ENCODE assay signal across 8 cellular contexts in genomic region chr2:181953773-181954537, GRCh38. TPM values are rescaled to one million over a fixed set of nuclear protein-coding genes. Genes with fewer than 3 reads are reported as not detected.
DNase-seq lines count a peak whose midpoint lies in the region; ATAC-seq and TF ChIP-seq lines count a peak whose summit lies in the region.

No MANE protein-coding gene starts in this region.

- in situ Hi-C loops in GM13976 (cut with MboI; ENCODE audit: low sequenced_read_pairs, unreplicated experiment) (no loop called here), transverse colon (cut with MboI; ENCODE audit: low pct_ligation_motif_present in 1 of 4, low pct_unique_long_range_greater_than_20kb in 1 of 4, low sequenced_read_pairs in 3 of 4) (no loop called here)

- H3K4me1 Mint-ChIP-seq in osteocyte (ENCODE audit: unreplicated experiment), result peaks cover 43% of the 10 kb centered on the region

- H3K36me3 ChIP-seq in OCI-LY7 (ENCODE audit: insufficient read depth, low read length), result no peaks in the 10 kb centered on the region
- H3K36me3 ChIP-seq in transverse colon, result no peaks in the 10 kb centered on the region

- TF ChIP-seq CTCF in GM13976 (IDR thresholded peaks at IDR 0.05; ENCODE audit: borderline replicate concordance, control extremely low read depth, extremely low read depth, insufficient read depth, missing control alignments) (peak; percentile 77), OCI-LY7 (conservative IDR thresholded peaks at IDR 0.05; ENCODE audit: low read length) (peak; percentile 84), fibroblast of villous mesenchyme (IDR thresholded peaks at IDR 0.05; ENCODE audit: insufficient read depth, low read depth, low read length) (peak; percentile 66), osteocyte (IDR thresholded peaks at IDR 0.05) (peak; percentile 57), transverse colon (IDR thresholded peaks at IDR 0.05) (peak; percentile 51 to 70 (median 67))

- no peak overlapping the region for H3K4me3 Mint-ChIP-seq in osteocyte (ENCODE audit: unreplicated experiment)

- H3K4me1 ChIP-seq in OCI-LY7 (ENCODE audit: insufficient read depth, low read length, poor library complexity, severe bottlenecking) (peaks cover 11% of the 10 kb centered on the region), transverse colon (peaks cover 2 to 13% (median 4%) of the 10 kb centered on the region in 4 donors)

- CTCF ChIA-PET in OCI-LY7 (lab: Charles Lee; ENCODE audit: unreplicated experiment), result interaction anchor here (0.6 kb wide), 1 partner anchor 1083 kb away, joined by 4 read pairs; no protein-coding TSS in a partner anchor

- H3K27me3 ChIP-seq in transverse colon, result no peaks in the 10 kb centered on the region

- peak overlapping the region; percentile 60 for H3K4me2 ChIP-seq in OCI-LY7 (ENCODE audit: low read length)

- peak overlapping the region; percentile 92 for H2AFZ ChIP-seq in OCI-LY7 (ENCODE audit: low read length)

- no peaks in the 10 kb centered on the region for H3K79me2 ChIP-seq in OCI-LY7 (ENCODE audit: insufficient read depth, low read depth, low read length)

- H3K9me2 ChIP-seq in OCI-LY7 (ENCODE audit: insufficient read depth, low read length), result no peaks in the 10 kb centered on the region

- H4K20me1 ChIP-seq in OCI-LY7 (ENCODE audit: insufficient read depth, low read length), result no peaks in the 10 kb centered on the region

- BruUV-seq in OCI-LY7 (replicated peaks; lab: Mats Ljungman, UMichigan), result no TSS peak

- POLR2A ChIA-PET in OCI-LY7 (lab: Charles Lee), result interaction anchor here (0.7 to 1.8 kb wide), 3 partner anchors 27 to 1206 kb away, joined by 3 to 10 read pairs (median 3); no protein-coding TSS in a partner anchor

- H3K9me3 ChIP-seq in OCI-LY7 (ENCODE audit: low read length) (no peaks in the 10 kb centered on the region), transverse colon (no peaks in the 10 kb centered on the region)

- H3K27ac ChIP-seq in OCI-LY7 (ENCODE audit: low read depth, low read length, poor library complexity, severe bottlenecking) (no peak overlapping the region), transverse colon (no peak overlapping the region)

- TF ChIP-seq POLR2A in transverse colon (IDR thresholded peaks at IDR 0.05), result no peak

- TF ChIP-seq EP300 in transverse colon (IDR thresholded peaks at IDR 0.05; ENCODE audit: low read depth), result no peak

- H3K9me3 Mint-ChIP-seq in osteocyte (ENCODE audit: unreplicated experiment), result peaks cover 3% of the 10 kb centered on the region

- H3K4me3 ChIP-seq in OCI-LY7 (ENCODE audit: low read depth, low read length, poor library complexity, severe bottlenecking) (peak overlapping the region; percentile 61), fibroblast of villous mesenchyme (ENCODE audit: low read depth, low read length) (peak overlapping the region; percentile 49), transverse colon (peak overlapping the region in 2 of 4 donors; percentile 6 to 39)

- no peak overlapping the region for H3K27ac Mint-ChIP-seq in osteocyte (ENCODE audit: unreplicated experiment)

- H3K27me3 Mint-ChIP-seq in osteocyte (ENCODE audit: unreplicated experiment), result no peaks in the 10 kb centered on the region

- intact Hi-C loops in OCI-LY7 (cut with micrococcal nuclease; ENCODE audit: unreplicated experiment) (loop anchor here (2.0 to 5.0 kb wide), 3 partner anchors 37 to 211 kb away; no protein-coding TSS in a partner anchor), transverse colon (cut with DNase I; ENCODE audit: low total_unique reads) (no loop called here)

- peak; percentile 64 for ATAC-seq in HG02884 (IDR thresholded peaks at IDR 0.05; ENCODE audit: unreplicated experiment)

- no peaks in the 10 kb centered on the region for H3K36me3 Mint-ChIP-seq in osteocyte (ENCODE audit: unreplicated experiment)

- DNase-seq in GM13976 (ENCODE audit: low spot score) (peak; percentile 83), OCI-LY7 (ENCODE audit: low spot score) (peak; percentile 84), activated T-helper 1 cell treated with Interleukin-2 at 50 U/mL for 16 hours (ENCODE audit: low read depth) (peak; percentile 33), fibroblast of villous mesenchyme (ENCODE audit: low read depth) (peak; percentile 75), osteocyte (ENCODE audit: extremely low spot score, unreplicated experiment) (no peak), transverse colon (peak; percentile 75), NCI-H345 (lab: John Stamatoyannopoulos, UW) (no peak)

- 3 to 8% methylated on average over 1 to 19 of the region's 19 CpGs for WGBS in transverse colon (ENCODE audit: low coverage in 1 of 2), 2 donors

RNA-seq across cellular contexts. Expression of gene PPP1R1C, which starts 31.7 kb away (rescaled TPM):
- not detected in 2 replicates for total RNA-seq in OCI-LY7 (2014; rRNA removed; shearing (Covaris generic))
- not detected in 2 replicates for total RNA-seq in OCI-LY7 (2022)
- 0.32 and 2.2 TPM in 2 replicates for total RNA-seq in fibroblast of villous mesenchyme
- total RNA-seq in osteocyte, result 1.5 and 1.6 TPM in 2 replicates
- total RNA-seq in transverse colon, result 1 to 10 TPM in 1 of 4 donors, under 1 TPM in 1, not detected in 2; 0.96 to 4.3 TPM

Comparison
In these comparisons a context has a peak if more than half of its experiments do, and no peak if none do; other contexts are left out.
1. DNase-seq: peak in GM13976 (single experiment), OCI-LY7 (single experiment), activated T-helper 1 cell treated with Interleukin-2 at 50 U/mL for 16 hours (single experiment), fibroblast of villous mesenchyme (single experiment) and transverse colon (single experiment); none in osteocyte (single experiment) and NCI-H345 (single experiment).
2. Peak in every context shown above with its lines, with median percentiles within 50 percentile points of each other: CTCF ChIP-seq.